ENCODE assay signal across 25 cellular contexts in the genomic region with DNA sequence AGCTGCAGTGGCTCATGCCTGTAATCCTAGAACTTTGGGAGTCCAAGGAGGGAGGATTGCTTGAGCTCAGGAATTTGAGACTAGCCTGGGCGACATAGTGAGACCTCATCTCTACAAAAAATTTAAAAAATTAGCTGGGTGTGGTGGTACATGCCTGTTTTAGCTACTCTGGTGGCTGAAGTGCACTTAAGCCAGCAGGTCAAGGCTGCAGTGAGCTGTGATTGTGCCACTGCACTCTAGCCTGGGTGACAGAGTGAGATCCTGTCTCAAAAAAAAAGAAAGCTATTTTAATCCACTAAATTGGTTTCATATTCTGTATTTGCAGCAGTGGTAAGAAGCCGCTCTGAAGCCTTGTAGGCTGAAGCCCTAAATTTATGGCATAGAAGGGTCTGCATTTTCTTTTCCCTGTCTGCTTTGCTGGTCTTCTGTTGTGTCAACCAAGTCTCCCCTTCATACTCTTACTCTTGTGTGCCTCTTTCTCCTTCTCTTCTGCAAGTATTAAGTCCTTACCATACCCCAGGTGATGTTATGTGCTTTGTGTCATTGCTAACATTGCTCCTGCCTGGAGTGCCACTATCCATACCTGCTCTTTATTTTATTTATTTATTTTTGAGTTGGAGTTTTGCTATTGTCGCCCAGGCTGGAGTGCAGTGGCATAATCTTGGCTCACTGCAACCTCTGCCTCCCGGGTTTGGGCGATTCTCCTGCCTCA.
"Had no signal": no experiment of that assay in that cellular context is flagged by ENCODE, and none has a peak within 500 bp of the region (broad histone marks: within the 10 kb centered on the region; RNA-seq: fewer than 3 reads in every experiment).

No MANE protein-coding gene starts in this region.

- H3K4me3 ChIP-seq: esophagus muscularis mucosa, gastrocnemius medialis, heart right ventricle, psoas muscle, skin epidermis, stomach, thoracic aorta, vagina had no signal

- ATAC-seq: gastrocnemius medialis; heart right ventricle; naive thymus-derived CD8-positive, alpha-beta T cell; psoas muscle; sciatic nerve had no signal

- H3K9ac ChIP-seq: parathyroid adenoma had no signal

- H3K4me1 Mint-ChIP-seq: central memory CD8-positive, alpha-beta T cell; naive thymus-derived CD8-positive, alpha-beta T cell; neural crest cell had no signal

- H3K9me3 ChIP-seq: esophagus muscularis mucosa, gastrocnemius medialis, heart right ventricle, psoas muscle, stomach, thoracic aorta, vagina had no signal

- H3K27ac ChIP-seq: epithelial cell of prostate, esophagus muscularis mucosa, gastrocnemius medialis, heart right ventricle, parathyroid adenoma, psoas muscle, skin epidermis, stomach, thoracic aorta, vagina had no signal

- H3K36me3 Mint-ChIP-seq: naive thymus-derived CD8-positive, alpha-beta T cell had no signal

- H3K27me3 Mint-ChIP-seq: central memory CD8-positive, alpha-beta T cell; type B pancreatic cell had no signal

- H3K27me3 ChIP-seq: esophagus muscularis mucosa, gastrocnemius medialis, heart right ventricle, stomach, vagina had no signal

- H3K27ac Mint-ChIP-seq: naive thymus-derived CD8-positive, alpha-beta T cell; type B pancreatic cell had no signal

- H3K4me3 Mint-ChIP-seq: central memory CD8-positive, alpha-beta T cell; naive thymus-derived CD8-positive, alpha-beta T cell; neural crest cell; type B pancreatic cell had no signal

- FAIRE-seq: islet of Langerhans had no signal

- H2AFZ ChIP-seq: parathyroid adenoma had no signal

- H3K79me2 ChIP-seq: parathyroid adenoma had no signal

- H3K4me1 ChIP-seq: esophagus muscularis mucosa, gastrocnemius medialis, heart right ventricle, parathyroid adenoma, psoas muscle, stomach, vagina had no signal

- H3K9me3 Mint-ChIP-seq: central memory CD8-positive, alpha-beta T cell; naive thymus-derived CD8-positive, alpha-beta T cell; neural crest cell; type B pancreatic cell had no signal

- DNase-seq: effector memory CD4-positive, alpha-beta T cell; gastrocnemius medialis; heart right ventricle; hypothalamus; kidney glomerular epithelial cell; mesenchymal stem cell; naive thymus-derived CD8-positive, alpha-beta T cell; psoas muscle; retina; stimulated activated CD4-positive, alpha-beta T cell treated with anti-CD3 and anti-CD28 coated beads, Interleukin-2, amount 100 ng/mL, for 24 hours; stimulated activated CD4-positive, alpha-beta T cell treated with anti-CD3 and anti-CD28 coated beads, Interleukin-4, amount 100 ng/mL, for 4 hours; stimulated activated naive CD4-positive, alpha-beta T cell; stomach; substantia nigra had no signal

- H3K36me3 ChIP-seq: esophagus muscularis mucosa, thoracic aorta, vagina had no signal
